21 cellular contexts compared by ENCODE assay signal in genomic region chr1:239662950-239663349, GRCh38.
"Had no signal": no experiment of that assay in that cellular context is flagged by ENCODE, and none has a peak within 500 bp of the region (broad histone marks: within the 10 kb centered on the region; RNA-seq: fewer than 3 reads in every experiment).

No MANE protein-coding gene starts in this region.

- ATAC-seq: K562, PC-3, SK-N-SH treated with all-trans-retinoic acid at 6 μM for 48 hours had no signal

- H3K4me1 ChIP-seq: colonic mucosa, SJSA1 had no signal

- H3K4me3 ChIP-seq: cardiac muscle cell, colonic mucosa, K562, SJSA1 had no signal

- H3K27me3 ChIP-seq: brain microvascular endothelial cell, cardiac muscle cell, colonic mucosa, SJSA1 had no signal

- H3K9me3 ChIP-seq: colonic mucosa, SJSA1 had no signal

- H3K36me3 ChIP-seq: brain microvascular endothelial cell, cardiac muscle cell, colonic mucosa, SJSA1 had no signal

- DNase-seq: activated CD4-positive, alpha-beta T cell treated with anti-CD3 and anti-CD28 coated beads for 48 hours; activated CD4-positive, alpha-beta T cell treated with anti-CD3 and anti-CD28 coated beads, Interleukin-2, amount 50 U/mL, for 48 hours; activated CD8-positive, alpha-beta memory T cell treated with anti-CD3 and anti-CD28 coated beads, Interleukin-2, amount 50 U/mL, for 48 hours; activated T-cell treated with anti-CD3 and anti-CD28 coated beads, Interleukin-2, amount 50 U/mL, for 1 hour; brain microvascular endothelial cell; colonic mucosa; Karpas-422; MM.1S; NCI-H1105; NCI-H1436; NCI-H1694 treated with DMSO at 0.1 percent for 48 hours; NCI-H2081; NCI-H446; NCI-H524; PC-3; SHP77; SW 1271 had no signal

- H3K27ac ChIP-seq: brain microvascular endothelial cell, cardiac muscle cell, colonic mucosa, SJSA1 had no signal
